Comparison of ENCODE assay signal across 18 cellular contexts in the genomic region with DNA sequence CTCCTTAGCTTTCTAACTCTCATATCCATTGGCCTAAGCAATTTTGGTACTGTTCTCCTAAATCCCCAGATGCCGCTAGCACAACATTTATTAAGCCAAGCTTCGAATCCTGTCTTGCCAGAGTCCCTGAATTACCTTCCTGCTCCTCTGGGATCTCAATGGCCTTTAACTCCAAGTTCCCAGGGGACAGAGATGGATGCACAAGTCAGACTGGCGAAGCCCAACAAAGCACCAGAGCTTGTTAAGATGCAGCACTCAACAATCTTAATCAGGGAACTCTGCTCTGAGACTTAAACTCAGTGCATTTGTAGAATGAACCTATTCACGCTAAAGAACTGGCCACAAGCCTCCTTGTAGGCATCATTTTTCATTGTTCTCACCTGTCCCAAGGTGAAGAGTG. TPM values are rescaled to one million over a fixed set of nuclear protein-coding genes. Genes with fewer than 3 reads are reported as not detected.
A peak's percentile ranks its signal among the peaks of the same experiment; 100 is the strongest.
DNase-seq lines count a peak whose midpoint lies in the region; ATAC-seq and TF ChIP-seq lines count a peak whose summit lies in the region.
"Had no signal": no experiment of that assay in that cellular context is flagged by ENCODE, and none has a peak within 500 bp of the region (broad histone marks: within the 10 kb centered on the region; RNA-seq: fewer than 3 reads in every experiment).

No MANE protein-coding gene starts in this region.

- H3K9me3 ChIP-seq in HEK293 (ENCODE audit: control insufficient read depth, insufficient read depth, low read depth, low read length) (no peaks in the 10 kb centered on the region), esophagus muscularis mucosa (no peaks in the 10 kb centered on the region), thoracic aorta (no peaks in the 10 kb centered on the region)
- H3K9me3 ChIP-seq: BLaER1 treated with 17β-estradiol and CSF1 and Interleukin-3, amounts not matched to agents 10 nM and 100 nM; Caco-2 had no signal

- no peak for TF ChIP-seq POLR2A in esophagus muscularis mucosa (IDR thresholded peaks at IDR 0.05; ENCODE audit: low read depth)

- DNase-seq in NCI-H82 (lab: John Stamatoyannopoulos, UW) (peak; percentile 44), NCI-H82 treated with DMSO at 0.1 percent for 48 hours (lab: John Stamatoyannopoulos, UW; ENCODE audit: unreplicated experiment) (no peak), esophagus muscularis mucosa (ENCODE audit: extremely low spot score) (peak; percentile 89), thoracic aorta (ENCODE audit: low spot score) (no peak), NCI-H2107 treated with DMSO at 0.1 percent for 48 hours (lab: John Stamatoyannopoulos, UW; ENCODE audit: unreplicated experiment) (no peak)
- DNase-seq: 8988T; ACHN; Caco-2; Calu3; CD4-positive, alpha-beta T cell; CD8-positive, alpha-beta T cell; GF-D8 had no signal

- no peak overlapping the region for H3K27ac ChIP-seq in HEK293 (ENCODE audit: extremely low read depth, low read depth, low read length)
- no peak overlapping the region for H3K27ac ChIP-seq in esophagus muscularis mucosa (replicated peaks in 1 of 4)
- peak overlapping the region; percentile 2 to 68 for H3K27ac ChIP-seq in thoracic aorta
- H3K27ac ChIP-seq: BLaER1 treated with 17β-estradiol and CSF1 and Interleukin-3, amounts not matched to agents 10 nM and 100 nM; C4-2B had no signal

- CTCF ChIA-PET in HEK293 (lab: Yijun Ruan, JAX) = interaction anchor here (0.9 to 1.4 kb wide), 2 partner anchors 50 to 175 kb away, joined by 4 read pairs; no protein-coding TSS in a partner anchor

- TF ChIP-seq CTCF in HEK293 (tag by site-specific recombination; IDR thresholded peaks at IDR 0.05) = no peak
- no peak for TF ChIP-seq CTCF in esophagus muscularis mucosa (IDR thresholded peaks at IDR 0.05)
- TF ChIP-seq CTCF in thoracic aorta (IDR thresholded peaks at IDR 0.05) = no peak

- H3K36me3 ChIP-seq in HEK293 (ENCODE audit: control insufficient read depth in 2 of 2, insufficient read depth in 1 of 2, low read length in 2 of 2) (no peaks in the 10 kb centered on the region), esophagus muscularis mucosa (no peaks in the 10 kb centered on the region), thoracic aorta (no peaks in the 10 kb centered on the region)
- H3K36me3 ChIP-seq: BLaER1 treated with 17β-estradiol and CSF1 and Interleukin-3, amounts not matched to agents 10 nM and 100 nM had no signal

- TF ChIP-seq EP300 in esophagus muscularis mucosa (IDR thresholded peaks at IDR 0.05) = no peak

- POLR2A ChIA-PET in HEK293 (lab: Yijun Ruan, JAX) = no interaction called here

- ATAC-seq in thoracic aorta (ENCODE audit: insufficient number of reproducible peaks, low FRiP score, low read depth) = no peak
- no peak for ATAC-seq in GM18517 (IDR thresholded peaks at IDR 0.05; ENCODE audit: unreplicated experiment)
- ATAC-seq in HG02981 (IDR thresholded peaks at IDR 0.05; ENCODE audit: unreplicated experiment) = no peak
- ATAC-seq: CD8-positive, alpha-beta T cell had no signal

- H3K27me3 ChIP-seq in esophagus muscularis mucosa (no peaks in the 10 kb centered on the region), thoracic aorta (replicated peaks; ENCODE audit: insufficient read depth) (no peaks in the 10 kb centered on the region)
- H3K27me3 ChIP-seq: BLaER1 treated with 17β-estradiol and CSF1 and Interleukin-3, amounts not matched to agents 10 nM and 100 nM had no signal

- H3K4me3 ChIP-seq in HEK293 (ENCODE audit: low read depth, low read length) (no peak overlapping the region), esophagus muscularis mucosa (no peak overlapping the region), thoracic aorta (no peak overlapping the region)
- H3K4me3 ChIP-seq: BLaER1 treated with 17β-estradiol and CSF1 and Interleukin-3, amounts not matched to agents 10 nM and 100 nM had no signal

- intact Hi-C loops in esophagus muscularis mucosa (cut with DNase I) = loop anchor here (5.0 kb wide), 1 partner anchor 40 kb away; no protein-coding TSS in a partner anchor

- H3K4me1 ChIP-seq in HEK293 (ENCODE audit: control insufficient read depth, insufficient read depth, low read length) = peaks cover 3% of the 10 kb centered on the region; the same call in 1 of the 2 replicates
- peaks cover 44 to 86% (median 68%) of the 10 kb centered on the region in 4 donors for H3K4me1 ChIP-seq in esophagus muscularis mucosa
- peaks cover 0 to 76% of the 10 kb centered on the region in 2 donors for H3K4me1 ChIP-seq in thoracic aorta (ENCODE audit: control insufficient read depth in 1 of 2, low read depth in 2 of 2)
- H3K4me1 ChIP-seq: BLaER1 treated with 17β-estradiol and CSF1 and Interleukin-3, amounts not matched to agents 10 nM and 100 nM; Caco-2 had no signal

- WGBS in esophagus muscularis mucosa = 99% methylated on average over 4 of the region's 4 CpGs

TF ChIP-seq in HEK293, 187 proteins besides CTCF, POLR2A, EP300 and RAD21:
- TF ChIP-seq ZNF830 (tag by site-specific recombination; IDR thresholded peaks at IDR 0.05; ENCODE audit: low read depth) (no peak), ZNF449 (tag by site-specific recombination; IDR thresholded peaks at IDR 0.05) (peak; percentile 68; the same call in 1 of the 2 replicates), ZSCAN18 (tag by site-specific recombination; IDR thresholded peaks at IDR 0.05) (no peak)

RNA-seq across cellular contexts. Expression of gene GALNT18, which starts 9.4 kb away (rescaled TPM):
- total RNA-seq in esophagus muscularis mucosa = 10 to 100 TPM; 29.1 to 67.0 (median 49.3) TPM
- 10 to 100 TPM; 28.2 to 57.8 TPM for total RNA-seq in thoracic aorta
- total RNA-seq: B cell; CD8-positive, alpha-beta T cell had no signal

Comparison
In these comparisons a context has a peak if more than half of its experiments do, and no peak if none do; other contexts are left out.
1. DNase-seq: peak in NCI-H82 (single experiment) and esophagus muscularis mucosa (single experiment); none in NCI-H82 treated with DMSO at 0.1 percent for 48 hours (single experiment), thoracic aorta (single experiment) and NCI-H2107 treated with DMSO at 0.1 percent for 48 hours (single experiment).
2. H3K27ac ChIP-seq: peak in thoracic aorta (2 of 2); none in HEK293 (single experiment) and esophagus muscularis mucosa (0 of 4).